Comparison of ENCODE assay signal across 8 cellular contexts in the genomic region with DNA sequence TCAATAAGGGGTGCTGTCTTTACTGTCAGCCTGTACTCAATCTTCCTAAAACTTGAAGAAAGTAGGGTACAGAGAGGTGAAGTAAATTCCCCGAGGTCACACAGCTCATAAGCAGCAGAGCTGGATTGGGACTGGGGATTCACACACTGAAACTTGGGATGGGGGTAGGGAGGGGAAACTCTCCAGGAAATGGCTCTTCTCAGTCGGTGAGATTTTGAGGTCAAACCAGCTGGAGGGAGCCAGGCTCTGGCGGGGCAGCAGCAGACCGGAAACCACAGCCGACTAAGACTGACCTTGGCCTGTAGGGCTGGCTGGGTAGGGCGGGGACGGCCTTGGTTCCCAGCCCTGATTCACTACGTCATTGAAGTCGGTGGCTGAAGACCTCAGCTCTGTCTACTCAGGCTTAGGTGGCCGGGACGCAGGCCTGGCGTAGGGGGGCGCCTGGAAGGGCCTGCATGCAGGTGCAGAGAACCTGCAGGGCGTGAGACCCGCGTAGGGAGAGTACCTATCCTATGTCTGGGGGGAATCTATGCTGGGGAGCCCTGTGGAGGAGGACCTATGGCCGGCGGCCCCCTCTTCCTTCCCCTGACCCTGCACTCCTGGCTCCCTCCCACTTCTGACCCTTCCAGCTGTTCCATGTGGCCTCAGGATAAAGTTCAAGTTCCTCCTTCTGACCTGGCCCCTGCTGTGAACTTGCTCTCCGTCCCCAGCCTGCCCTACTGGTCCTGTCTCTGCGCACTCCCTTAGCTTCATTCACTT. TPM values are rescaled to one million over a fixed set of nuclear protein-coding genes. Genes with fewer than 3 reads are reported as not detected.
A peak's percentile ranks its signal among the peaks of the same experiment; 100 is the strongest.
DNase-seq lines count a peak whose midpoint lies in the region; ATAC-seq lines count a peak whose summit lies in the region.

No MANE protein-coding gene starts in this region.

- peaks cover 11% of the 10 kb centered on the region for H3K4me1 ChIP-seq in SJSA1 (replicated peaks)

- no peak overlapping the region for H3K4me3 ChIP-seq in SJSA1

- H3K27ac ChIP-seq in SJSA1: no peak overlapping the region

- no peaks in the 10 kb centered on the region for H3K9me3 ChIP-seq in SJSA1 (replicated peaks)

- no peaks in the 10 kb centered on the region for H3K36me3 ChIP-seq in SJSA1

- peak; percentile 40 to 75 for DNase-seq in SJSA1 (ENCODE audit: low read depth in 1 of 2, low spot score in 2 of 2)
- DNase-seq in myocyte (ENCODE audit: low read depth): peak; percentile 88
- DNase-seq in dedifferentiated amniotic fluid mesenchymal stem cell (ENCODE audit: extremely low spot score): no peak
- DNase-seq in NCI-H2227 (lab: John Stamatoyannopoulos, UW; ENCODE audit: unreplicated experiment): no peak
- no peak for DNase-seq in NCI-H69 (lab: John Stamatoyannopoulos, UW)

- ATAC-seq in GM18861 (IDR thresholded peaks at IDR 0.05; ENCODE audit: unreplicated experiment) (peak; percentile 80), HG02885 (IDR thresholded peaks at IDR 0.05; ENCODE audit: poor library complexity, unreplicated experiment) (peak; percentile 78), esophagus mucosa (peak; percentile 83)

- H3K27me3 ChIP-seq in SJSA1 (replicated peaks): no peaks in the 10 kb centered on the region; the same call in 1 of the 2 replicates

RNA-seq across cellular contexts. Expression of a gene that starts 11.8 kb away (rescaled TPM):
- total RNA-seq in SJSA1 (2014; rRNA removed; shearing (Covaris generic)): not detected in 2 replicates
- not detected for total RNA-seq in esophagus mucosa
- total RNA-seq in myocyte: not detected in 2 replicates
- polyA plus RNA-seq in myocyte (2012): not detected

RNA-seq across cellular contexts. Expression of a gene that starts 28.6 kb away (rescaled TPM):
- not detected in 2 replicates for total RNA-seq in SJSA1 (2014; rRNA removed; shearing (Covaris generic))
- total RNA-seq in esophagus mucosa: 6.0 TPM
- total RNA-seq in myocyte: 0.40 and 0.62 TPM in 2 replicates
- polyA plus RNA-seq in myocyte (2012): 0.86 TPM

RNA-seq across cellular contexts. Expression of a gene that starts 44.9 kb away (rescaled TPM):
- 129 and 159 TPM in 2 replicates for total RNA-seq in SJSA1 (2014; rRNA removed; shearing (Covaris generic))
- total RNA-seq in esophagus mucosa (126 TPM), myocyte (80.8 and 84.0 TPM in 2 replicates)
- polyA plus RNA-seq in myocyte (2012): 117 TPM

Comparison
In these comparisons a context has a peak if more than half of its experiments do, and no peak if none do; other contexts are left out.
1. DNase-seq: peak in SJSA1 (2 of 2) and myocyte (single experiment); none in dedifferentiated amniotic fluid mesenchymal stem cell (single experiment), NCI-H2227 (single experiment) and NCI-H69 (single experiment).
2. Peak in every context shown above with its lines, with median percentiles within 50 percentile points of each other: ATAC-seq.